In genomic region chr15:34101366-34102174, GRCh38 we compare ENCODE assay signal across 1 cellular context.
TF ChIP-seq lines count a peak whose summit lies in the region.

EMC7 (minus strand) TSS chr15:34101862; CDS start chr15:34101839, 23 bp downstream.
PGBD4 (plus strand) TSS chr15:34102083; CDS start chr15:34102532, 449 bp downstream.

TF ChIP-seq in HepG2, 621 proteins besides CTCF, POLR2A, EP300 and RAD21 (continued from another document and continues in another):
- TF ChIP-seq THAP8 (CRISPR knock-in tag; IDR thresholded peaks at IDR 0.05; ENCODE audit: borderline replicate concordance) (no peak), MED13 (CRISPR knock-in tag; IDR thresholded peaks at IDR 0.05) (no peak), RBM39 (IDR thresholded peaks at IDR 0.05; ENCODE audit: low read depth, low read length, poor library complexity, severe bottlenecking) (no peak), MZF1 (CRISPR knock-in tag; IDR thresholded peaks at IDR 0.05; ENCODE audit: borderline replicate concordance) (no peak), ARNT2 (CRISPR knock-in tag; IDR thresholded peaks at IDR 0.05; ENCODE audit: low read depth) (0 out of 2 replicates have a peak, but pooled peaks have one; percentile 29), THAP9 (CRISPR knock-in tag; IDR thresholded peaks at IDR 0.05; ENCODE audit: borderline replicate concordance) (peak; percentile 100), ISX (CRISPR knock-in tag; conservative IDR thresholded peaks at IDR 0.05) (no peak), NFIC (IDR thresholded peaks at IDR 0.05; ENCODE audit: low read length) (no peak), DRAP1 (CRISPR knock-in tag; IDR thresholded peaks at IDR 0.05) (peak; percentile 83), ZNF225 (CRISPR knock-in tag; IDR thresholded peaks at IDR 0.05) (no peak; the same call in 1 of the 2 replicates), PAF1 (CRISPR knock-in tag; IDR thresholded peaks at IDR 0.05) (no peak), HOXA5 (CRISPR knock-in tag; IDR thresholded peaks at IDR 0.05) (peak; percentile 40; the same call in 1 of the 2 replicates), PITX1 (CRISPR knock-in tag; IDR thresholded peaks at IDR 0.05) (peak; percentile 77), ZNF713 (CRISPR knock-in tag; IDR thresholded peaks at IDR 0.05) (no peak), KMT2A (CRISPR knock-in tag; IDR thresholded peaks at IDR 0.05) (peak; percentile 93), ZBED4 (CRISPR knock-in tag; IDR thresholded peaks at IDR 0.05; ENCODE audit: borderline replicate concordance) (no peak), ZBTB2 (CRISPR knock-in tag; IDR thresholded peaks at IDR 0.05; ENCODE audit: low read depth) (no peak), PCBP2 (optimal IDR thresholded peaks at IDR 0.05; ENCODE audit: low read depth, low read length, poor library complexity, severe bottlenecking) (no peak), CBX2 (IDR thresholded peaks at IDR 0.05; ENCODE audit: low read depth, low read length) (no peak), CBX2 (CRISPR knock-in tag; IDR thresholded peaks at IDR 0.05; ENCODE audit: low read depth) (no peak), RFX5 (IDR thresholded peaks at IDR 0.05; ENCODE audit: low read depth, low read length) (no peak), PLSCR1 (CRISPR knock-in tag; IDR thresholded peaks at IDR 0.05; ENCODE audit: borderline replicate concordance) (no peak), ESRRA (CRISPR knock-in tag; IDR thresholded peaks at IDR 0.05; ENCODE audit: low read depth) (no peak), ZBTB26 (CRISPR knock-in tag; IDR thresholded peaks at IDR 0.05; ENCODE audit: borderline replicate concordance) (peak; percentile 79; the same call in 1 of the 2 replicates), SATB2 (CRISPR knock-in tag; IDR thresholded peaks at IDR 0.05) (no peak), KDM1A (CRISPR knock-in tag; IDR thresholded peaks at IDR 0.05) (no peak; the same call in 1 of the 2 replicates), ZNF282 (IDR thresholded peaks at IDR 0.05; ENCODE audit: partially characterized antibody) (no peak), ZNF878 (CRISPR knock-in tag; IDR thresholded peaks at IDR 0.05) (peak; percentile 10; the same call in 1 of the 2 replicates), ZNF564 (CRISPR knock-in tag; IDR thresholded peaks at IDR 0.05) (no peak), ZNF639 (CRISPR knock-in tag; conservative IDR thresholded peaks at IDR 0.05) (peak; percentile 42), ZNF136 (CRISPR knock-in tag; IDR thresholded peaks at IDR 0.05; ENCODE audit: low read depth) (no peak; the same call in 1 of the 2 replicates), SKI (IDR thresholded peaks at IDR 0.05; ENCODE audit: partially characterized antibody) (peak; percentile 74), ZSCAN22 (CRISPR knock-in tag; IDR thresholded peaks at IDR 0.05) (no peak), ZNF619 (CRISPR knock-in tag; IDR thresholded peaks at IDR 0.05) (0 out of 2 replicates have a peak, but pooled peaks have one; percentile 67), TEAD3 (CRISPR knock-in tag; optimal IDR thresholded peaks at IDR 0.05; ENCODE audit: borderline replicate concordance) (peak; percentile 51), MED1 (CRISPR knock-in tag; IDR thresholded peaks at IDR 0.05) (peak; percentile 70; the same call in 1 of the 2 replicates), ZFY (CRISPR knock-in tag; IDR thresholded peaks at IDR 0.05) (peak; percentile 61), BATF2 (CRISPR knock-in tag; IDR thresholded peaks at IDR 0.05) (no peak), ZBTB14 (CRISPR knock-in tag; IDR thresholded peaks at IDR 0.05) (no peak), ZNF607 (CRISPR knock-in tag; IDR thresholded peaks at IDR 0.05; ENCODE audit: borderline replicate concordance) (no peak), MTF1 (CRISPR knock-in tag; IDR thresholded peaks at IDR 0.05) (no peak), PRDM10 (CRISPR knock-in tag; IDR thresholded peaks at IDR 0.05; ENCODE audit: low read depth) (no peak), ZNF367 (CRISPR knock-in tag; IDR thresholded peaks at IDR 0.05; ENCODE audit: borderline replicate concordance) (no peak)
